In the genomic region with DNA sequence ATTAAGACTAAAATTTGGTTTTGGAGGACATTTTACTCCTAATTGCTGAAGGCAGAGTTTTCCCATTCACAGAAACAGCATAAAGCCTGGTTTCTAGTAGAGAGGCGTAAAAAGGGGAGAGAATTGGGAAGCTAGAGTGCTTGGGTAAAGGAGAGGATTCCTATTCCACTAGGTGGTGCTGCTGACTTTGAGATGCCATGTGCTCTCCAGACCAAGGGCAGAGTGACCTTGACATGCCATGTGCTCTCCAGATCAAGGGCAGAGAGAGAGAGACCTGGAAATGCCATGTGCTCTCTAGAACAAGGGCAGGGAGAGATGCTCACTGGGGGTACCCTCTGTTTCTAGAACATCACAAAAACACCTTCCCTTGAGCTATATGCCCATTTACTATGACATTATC, we compare ENCODE assay signal across 15 cellular contexts.
DNase-seq lines count a peak whose midpoint lies in the region; ATAC-seq and TF ChIP-seq lines count a peak whose summit lies in the region.
"Had no signal": no experiment of that assay in that cellular context is flagged by ENCODE, and none has a peak within 500 bp of the region (broad histone marks: within the 10 kb centered on the region; RNA-seq: fewer than 3 reads in every experiment).

No MANE protein-coding gene starts in this region.

- no peaks in the 10 kb centered on the region for H3K4me1 ChIP-seq in DOHH2 (ENCODE audit: control insufficient read depth, low read length)
- no peaks in the 10 kb centered on the region for H3K4me1 ChIP-seq in CD4-positive, alpha-beta memory T cell (ENCODE audit: insufficient read depth, low read length)

- no peaks in the 10 kb centered on the region for H3K36me3 ChIP-seq in DOHH2 (ENCODE audit: control insufficient read depth, low read length)
- no peaks in the 10 kb centered on the region for H3K36me3 ChIP-seq in CD4-positive, alpha-beta memory T cell (ENCODE audit: insufficient read depth, low read length)

- in situ Hi-C loops in SK-MEL-5 (cut with HindIII; ENCODE audit: low pct_unique_long_range_greater_than_20kb, low sequenced_read_pairs), result no loop called here

- no peaks in the 10 kb centered on the region for H3K9me2 ChIP-seq in DOHH2 (replicated peaks; ENCODE audit: control insufficient read depth, low read length)

- DNase-seq in HT-29 (ENCODE audit: low spot score), result peak; percentile 5
- DNase-seq in SK-MEL-5 (ENCODE audit: low read depth, low spot score), result peak; percentile 59
- DNase-seq in iPS-NIHi7 (ENCODE audit: extremely low spot score), result peak; percentile 12
- no peak for DNase-seq in CD4-positive, alpha-beta memory T cell
- DNase-seq in activated naive CD8-positive, alpha-beta T cell treated with anti-CD3 and anti-CD28 coated beads, Interleukin-2, amount 50 U/mL, for 24 hours, result no peak
- DNase-seq: activated CD4-positive, alpha-beta T cell treated with anti-CD3 and anti-CD28 coated beads, Interleukin-2, amount 50 U/mL, for 48 hours; central memory CD4-positive, alpha-beta T cell; DND-41; effector memory CD4-positive, alpha-beta T cell; naive thymus-derived CD4-positive, alpha-beta T cell; NCI-H1436; posterior cingulate gyrus had no signal

- no peak for ATAC-seq in HG03175 (IDR thresholded peaks at IDR 0.05; ENCODE audit: unreplicated experiment)
- ATAC-seq in GM19463 (IDR thresholded peaks at IDR 0.05; ENCODE audit: unreplicated experiment), result no peak
- ATAC-seq in activated naive CD8-positive, alpha-beta T cell treated with anti-CD3 and anti-CD28 coated beads, Interleukin-2, amount 50 U/mL, for 24 hours, result no peak
- ATAC-seq: naive thymus-derived CD4-positive, alpha-beta T cell had no signal

- H3F3A ChIP-seq in DOHH2 (ENCODE audit: control insufficient read depth, insufficient read depth), result no peaks in the 10 kb centered on the region

- no peak overlapping the region for H3K27ac Mint-ChIP-seq in CD4-positive, alpha-beta memory T cell
- H3K27ac Mint-ChIP-seq in activated naive CD8-positive, alpha-beta T cell treated with anti-CD3 and anti-CD28 coated beads, Interleukin-2, amount 50 U/mL, for 24 hours, result no peak overlapping the region
- H3K27ac Mint-ChIP-seq: naive thymus-derived CD4-positive, alpha-beta T cell had no signal

- H3K9me3 Mint-ChIP-seq in CD4-positive, alpha-beta memory T cell, result peaks cover 0 to 31% (median 13%) of the 10 kb centered on the region in 8 donors
- peaks cover 22% of the 10 kb centered on the region for H3K9me3 Mint-ChIP-seq in activated naive CD8-positive, alpha-beta T cell treated with anti-CD3 and anti-CD28 coated beads, Interleukin-2, amount 50 U/mL, for 24 hours

- intact Hi-C loops in CD4-positive, alpha-beta memory T cell (cut with micrococcal nuclease), result no loop called here

- peaks cover 34% of the 10 kb centered on the region; the same call in 1 of the 2 replicates for H3K9me3 ChIP-seq in DOHH2 (ENCODE audit: control insufficient read depth, insufficient read depth, low read length)
- peaks cover 0 to 4% of the 10 kb centered on the region in 2 donors for H3K9me3 ChIP-seq in CD4-positive, alpha-beta memory T cell (ENCODE audit: control insufficient read depth in 1 of 2, low read length in 2 of 2)

- no peak overlapping the region for H3K4me3 Mint-ChIP-seq in CD4-positive, alpha-beta memory T cell
- H3K4me3 Mint-ChIP-seq in activated naive CD8-positive, alpha-beta T cell treated with anti-CD3 and anti-CD28 coated beads, Interleukin-2, amount 50 U/mL, for 24 hours, result no peak overlapping the region
- H3K4me3 Mint-ChIP-seq: naive thymus-derived CD4-positive, alpha-beta T cell had no signal

- POLR2A ChIA-PET in CD4-positive, alpha-beta memory T cell (lab: Charles Lee; ENCODE audit: partially characterized antibody), result no interaction called here

- no peaks in the 10 kb centered on the region for H3K27me3 Mint-ChIP-seq in CD4-positive, alpha-beta memory T cell
- H3K27me3 Mint-ChIP-seq in activated naive CD8-positive, alpha-beta T cell treated with anti-CD3 and anti-CD28 coated beads, Interleukin-2, amount 50 U/mL, for 24 hours, result no peaks in the 10 kb centered on the region
- H3K27me3 Mint-ChIP-seq: naive thymus-derived CD4-positive, alpha-beta T cell had no signal

- no peaks in the 10 kb centered on the region for H3K79me2 ChIP-seq in DOHH2 (ENCODE audit: control insufficient read depth, low read length)

- no peak overlapping the region for H3K4me3 ChIP-seq in DOHH2 (ENCODE audit: low read length)
- no peak overlapping the region for H3K4me3 ChIP-seq in CD4-positive, alpha-beta memory T cell (ENCODE audit: low read length in 2 of 2)

- peak; percentile 13 for TF ChIP-seq CTCF in DOHH2 (IDR thresholded peaks at IDR 0.05; ENCODE audit: low read depth, low read length, poor library complexity, severe bottlenecking)

- no peak overlapping the region for H3K27ac ChIP-seq in DOHH2 (ENCODE audit: low read depth, low read length)
- no peak overlapping the region for H3K27ac ChIP-seq in CD4-positive, alpha-beta memory T cell (ENCODE audit: low read depth, low read length)

- H3K36me3 Mint-ChIP-seq in CD4-positive, alpha-beta memory T cell, result no peaks in the 10 kb centered on the region
- no peaks in the 10 kb centered on the region for H3K36me3 Mint-ChIP-seq in activated naive CD8-positive, alpha-beta T cell treated with anti-CD3 and anti-CD28 coated beads, Interleukin-2, amount 50 U/mL, for 24 hours (ENCODE audit: low read depth)

- CTCF ChIA-PET in CD4-positive, alpha-beta memory T cell (lab: Charles Lee; ENCODE audit: partially characterized antibody), result no interaction called here

- no peaks in the 10 kb centered on the region for H4K20me1 ChIP-seq in DOHH2 (ENCODE audit: control insufficient read depth, insufficient read depth, low read depth, low read length)

- no peaks in the 10 kb centered on the region for H3K27me3 ChIP-seq in DOHH2 (ENCODE audit: control insufficient read depth, low read length)
- no peaks in the 10 kb centered on the region for H3K27me3 ChIP-seq in CD4-positive, alpha-beta memory T cell (ENCODE audit: insufficient read depth, low read length)

- no peaks in the 10 kb centered on the region for H3K4me1 Mint-ChIP-seq in CD4-positive, alpha-beta memory T cell
- no peaks in the 10 kb centered on the region for H3K4me1 Mint-ChIP-seq in activated naive CD8-positive, alpha-beta T cell treated with anti-CD3 and anti-CD28 coated beads, Interleukin-2, amount 50 U/mL, for 24 hours
- H3K4me1 Mint-ChIP-seq: naive thymus-derived CD4-positive, alpha-beta T cell had no signal

- H3K4me2 ChIP-seq in DOHH2 (ENCODE audit: low read length), result no peak overlapping the region

Comparison
In these comparisons a context has a peak if more than half of its experiments do, and no peak if none do; other contexts are left out.
1. DNase-seq: peak in HT-29 (single experiment), SK-MEL-5 (single experiment) and iPS-NIHi7 (single experiment); none in CD4-positive, alpha-beta memory T cell (0 of 5) and activated naive CD8-positive, alpha-beta T cell treated with anti-CD3 and anti-CD28 coated beads, Interleukin-2, amount 50 U/mL, for 24 hours (single experiment).